Comparison of ENCODE assay signal across 19 cellular contexts in the genomic region with DNA sequence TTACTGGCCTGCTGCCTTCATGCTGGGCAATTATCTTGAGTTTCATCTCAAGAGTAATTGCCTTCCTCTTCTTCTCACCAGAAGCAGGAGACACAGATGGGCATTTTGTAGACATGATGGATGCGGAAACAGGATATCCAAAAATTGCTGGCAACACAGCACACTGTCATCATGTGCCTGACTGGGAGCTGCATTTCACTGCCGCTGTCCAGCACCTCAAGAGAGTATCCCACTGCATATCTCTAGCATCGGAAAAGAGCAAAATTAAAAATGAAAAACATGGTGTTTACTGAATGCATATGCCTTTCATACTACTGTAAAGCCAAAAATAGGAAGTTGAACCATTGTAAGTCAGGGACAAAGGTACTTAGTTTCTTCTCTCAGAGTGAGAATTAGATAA.
"Had no signal": no experiment of that assay in that cellular context is flagged by ENCODE, and none has a peak within 500 bp of the region (broad histone marks: within the 10 kb centered on the region; RNA-seq: fewer than 3 reads in every experiment).

No MANE protein-coding gene starts in this region.

- H3K9me3 ChIP-seq: heart left ventricle, left ventricle myocardium inferior, pancreas had no signal

- FAIRE-seq: frontal cortex, pancreas had no signal

- DNase-seq: cortex of kidney; dorsolateral prefrontal cortex; effector CD8-positive, alpha-beta T cell; heart left ventricle; hypothalamus; islet precursor cell; left ventricle myocardium inferior; mesenchymal stem cell; midbrain; naive B cell; occipital lobe; pancreas; right cardiac atrium; stimulated activated CD4-positive, alpha-beta T cell treated with anti-CD3 and anti-CD28 coated beads, Interleukin-2, amount 100 ng/mL, for 48 hours; stimulated activated naive CD4-positive, alpha-beta T cell treated with Interleukin-2 at 50 U/mL for 16 hours; trophoblast cell had no signal

- H3K4me1 ChIP-seq: heart left ventricle, left ventricle myocardium inferior had no signal

- H3K27me3 ChIP-seq: dorsolateral prefrontal cortex, pancreas had no signal

- H3K4me3 ChIP-seq: dorsolateral prefrontal cortex, heart left ventricle, left ventricle myocardium inferior, lung, pancreas, smooth muscle cell had no signal

- H3K36me3 ChIP-seq: heart left ventricle, left ventricle myocardium inferior, pancreas had no signal

- H3K27ac ChIP-seq: dorsolateral prefrontal cortex, heart left ventricle, left ventricle myocardium inferior, pancreas had no signal

- H3K4me2 ChIP-seq: smooth muscle cell had no signal

- ATAC-seq: heart left ventricle, right cardiac atrium had no signal
